Comparison of ENCODE assay signal across 17 cellular contexts in the genomic region with DNA sequence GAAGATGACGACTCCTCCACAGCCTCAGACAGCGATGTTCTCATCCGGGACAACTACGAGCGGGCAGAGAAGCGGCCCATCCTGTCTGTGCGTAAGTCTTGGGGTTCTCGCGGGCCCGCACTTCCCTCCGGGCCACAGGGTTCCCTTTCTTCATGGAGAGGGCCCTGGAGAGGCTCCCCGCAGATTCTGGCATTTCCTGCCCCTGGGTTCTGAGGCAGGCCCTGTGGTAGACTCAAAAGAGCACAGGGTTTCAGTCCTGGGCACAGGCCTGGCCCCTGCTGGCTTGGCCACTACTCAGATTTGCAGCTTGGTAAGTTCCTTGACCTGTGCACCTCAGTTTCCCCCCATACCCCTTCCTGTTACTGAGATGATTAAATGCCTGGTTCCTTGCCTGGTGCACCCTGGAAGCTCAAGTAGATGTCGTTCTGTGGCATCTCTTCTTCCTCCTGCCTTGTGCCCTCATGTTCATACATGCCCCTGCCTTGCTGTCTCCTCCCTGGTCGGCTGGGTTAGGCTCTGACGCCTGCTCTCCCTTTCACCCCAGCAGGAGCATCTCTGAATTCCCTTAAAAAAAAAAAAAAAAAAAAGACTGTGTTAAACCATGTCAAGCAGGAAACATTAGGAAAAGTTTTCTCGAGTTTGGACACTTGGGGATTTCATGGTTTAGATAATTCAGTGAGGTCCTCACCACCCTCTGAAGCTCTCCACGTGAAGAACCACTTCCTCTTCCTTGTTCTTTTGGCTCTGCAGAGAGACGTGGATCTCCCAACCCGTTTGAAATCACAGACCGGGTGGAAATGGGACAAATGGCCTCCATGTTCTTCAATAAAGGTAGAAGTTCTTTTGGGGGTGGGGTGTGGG. TPM values are rescaled to one million over a fixed set of nuclear protein-coding genes. Genes with fewer than 3 reads are reported as not detected.
A peak's percentile ranks its signal among the peaks of the same experiment; 100 is the strongest.
DNase-seq lines count a peak whose midpoint lies in the region; ATAC-seq and TF ChIP-seq lines count a peak whose summit lies in the region.
"Had no signal": no experiment of that assay in that cellular context is flagged by ENCODE, and none has a peak within 500 bp of the region (broad histone marks: within the 10 kb centered on the region; RNA-seq: fewer than 3 reads in every experiment).

No MANE protein-coding gene starts in this region.

- peaks cover 36% of the 10 kb centered on the region for H3K4me1 Mint-ChIP-seq in activated CD8-positive, alpha-beta T cell treated with anti-CD3 and anti-CD28 coated beads for 36 hours (ENCODE audit: low read depth)

- H3K9me3 Mint-ChIP-seq in activated CD8-positive, alpha-beta T cell treated with anti-CD3 and anti-CD28 coated beads for 36 hours, result no peaks in the 10 kb centered on the region

- H3K36me3 Mint-ChIP-seq in activated CD8-positive, alpha-beta T cell treated with anti-CD3 and anti-CD28 coated beads for 36 hours (ENCODE audit: low read depth), result peaks cover 32% of the 10 kb centered on the region

- intact Hi-C loops in activated CD8-positive, alpha-beta T cell treated with anti-CD3 and anti-CD28 coated beads for 36 hours (cut with micrococcal nuclease), result loop anchor here (1.0 kb wide), 1 partner anchor 72 kb away; no protein-coding TSS in a partner anchor
- intact Hi-C loops in gastrocnemius medialis (cut with DNase I; ENCODE audit: low total_unique reads), result loop anchor here (1.0 to 5.0 kb wide), 2 partner anchors 75 to 167 kb away; no protein-coding TSS in a partner anchor

- no peak overlapping the region for H3K4me3 Mint-ChIP-seq in activated CD8-positive, alpha-beta T cell treated with anti-CD3 and anti-CD28 coated beads for 36 hours

- H3K36me3 ChIP-seq in KOPT-K1 (ENCODE audit: insufficient read depth, low read length) (peaks cover 77% of the 10 kb centered on the region), gastrocnemius medialis (peaks cover 0 to 20% of the 10 kb centered on the region in 2 donors)
- H3K36me3 ChIP-seq: cardiac muscle cell had no signal

- DNase-seq in SIG-M5 treated with dmso at 0.1 percent for 504 hours (lab: John Stamatoyannopoulos, UW; ENCODE audit: unreplicated experiment) (peak; percentile 47), SIG-M5 (lab: John Stamatoyannopoulos, UW) (no peak), medulla oblongata (ENCODE audit: extremely low spot score) (peak; percentile 61), NCI-H2196 (lab: John Stamatoyannopoulos, UW; ENCODE audit: unreplicated experiment) (no peak), gastrocnemius medialis (no peak), NCI-H2171 treated with DMSO at 0.1 percent for 48 hours (lab: John Stamatoyannopoulos, UW) (no peak)
- DNase-seq in activated CD8-positive, alpha-beta T cell treated with anti-CD3 and anti-CD28 coated beads for 36 hours, result no peak
- DNase-seq: activated naive CD4-positive, alpha-beta T cell treated with anti-CD3 and anti-CD28 coated beads, Interleukin-2, amount 50 U/mL, for 16 hours; effector CD4-positive, alpha-beta T cell; left cardiac atrium; SJCRH30; stimulated activated CD4-positive, alpha-beta T cell treated with anti-CD3 and anti-CD28 coated beads, Interleukin-4, amount 100 ng/mL, for 4 hours had no signal

- TF ChIP-seq POLR2A in gastrocnemius medialis (IDR thresholded peaks at IDR 0.05), result no peak

- peak overlapping the region; percentile 38 for H3K27ac ChIP-seq in KOPT-K1 (ENCODE audit: low read depth, low read length, poor library complexity, severe bottlenecking)
- H3K27ac ChIP-seq in gastrocnemius medialis, result no peak overlapping the region
- H3K27ac ChIP-seq: cardiac muscle cell, pancreas, SJCRH30, thoracic aorta had no signal

- H3K9me3 ChIP-seq in KOPT-K1 (ENCODE audit: insufficient read depth, low read length, poor library complexity, severe bottlenecking), result no peaks in the 10 kb centered on the region
- no peaks in the 10 kb centered on the region for H3K9me3 ChIP-seq in gastrocnemius medialis
- H3K9me3 ChIP-seq: pancreas, SJCRH30, thoracic aorta had no signal

- in situ Hi-C loops in gastrocnemius medialis (cut with MboI; ENCODE audit: low sequenced_read_pairs in 4 of 4), result loop anchor here (5.0 to 10.0 kb wide), 2 partner anchors 74 to 77 kb away; no protein-coding TSS in a partner anchor

- no peaks in the 10 kb centered on the region for H3K27me3 Mint-ChIP-seq in activated CD8-positive, alpha-beta T cell treated with anti-CD3 and anti-CD28 coated beads for 36 hours

- no peak overlapping the region for H3K4me3 ChIP-seq in gastrocnemius medialis
- H3K4me3 ChIP-seq: cardiac muscle cell, pancreas, SJCRH30, skin epidermis, thoracic aorta had no signal

- no peak for ATAC-seq in activated CD8-positive, alpha-beta T cell treated with anti-CD3 and anti-CD28 coated beads for 36 hours
- ATAC-seq in gastrocnemius medialis, result no peak

- no peak for TF ChIP-seq CTCF in activated CD8-positive, alpha-beta T cell treated with anti-CD3 and anti-CD28 coated beads for 36 hours (IDR thresholded peaks at IDR 0.05)
- TF ChIP-seq CTCF in gastrocnemius medialis (IDR thresholded peaks at IDR 0.05 in 4 of 5, conservative IDR thresholded peaks at IDR 0.05 in 1 of 5), result no peak

- POLR2A ChIA-PET in activated CD8-positive, alpha-beta T cell treated with anti-CD3 and anti-CD28 coated beads for 36 hours (lab: Charles Lee), result interaction anchor here (0.6 to 1.7 kb wide), 6 partner anchors 17 to 172 kb away, joined by 3 to 6 read pairs (median 4); a partner anchor contains a TSS

- peak overlapping the region; percentile 27 for H3K27ac Mint-ChIP-seq in activated CD8-positive, alpha-beta T cell treated with anti-CD3 and anti-CD28 coated beads for 36 hours

- H3K27me3 ChIP-seq in gastrocnemius medialis, result no peaks in the 10 kb centered on the region
- H3K27me3 ChIP-seq: cardiac muscle cell, pancreas, SJCRH30 had no signal

- no peaks in the 10 kb centered on the region for H3K4me1 ChIP-seq in gastrocnemius medialis
- H3K4me1 ChIP-seq: pancreas, SJCRH30 had no signal

- CTCF ChIA-PET in activated CD8-positive, alpha-beta T cell treated with anti-CD3 and anti-CD28 coated beads for 36 hours (lab: Charles Lee), result interaction anchor here (0.6 to 7.9 kb wide), 44 partner anchors 11 to 411 kb away, joined by 3 to 247 read pairs (median 7); a partner anchor contains a TSS

RNA-seq across cellular contexts. Expression of a gene that starts 14.3 kb away (rescaled TPM):
- 10 to 100 TPM; 35.5 to 42.4 TPM for total RNA-seq in activated CD8-positive, alpha-beta T cell treated with anti-CD3 and anti-CD28 coated beads for 36 hours
- total RNA-seq in gastrocnemius medialis, result 10 to 100 TPM in 3 of 4 donors, 1 to 10 TPM in 1; 7.7 to 27.4 (median 14.5) TPM

RNA-seq across cellular contexts. Expression of a gene that starts 42.0 kb away (rescaled TPM):
- total RNA-seq in activated CD8-positive, alpha-beta T cell treated with anti-CD3 and anti-CD28 coated beads for 36 hours, result 100 to 1,000 TPM; 143 to 150 TPM
- 1 to 10 TPM; 3.8 to 5.6 (median 5.5) TPM for total RNA-seq in gastrocnemius medialis

RNA-seq across cellular contexts. Expression of a gene that starts 53.4 kb away (rescaled TPM):
- 1 to 10 TPM; 6.6 to 6.7 TPM for total RNA-seq in activated CD8-positive, alpha-beta T cell treated with anti-CD3 and anti-CD28 coated beads for 36 hours
- 1 to 10 TPM in 1 of 4 donors, under 1 TPM in 3; 0.24 to 3.7 (median 0.43) TPM for total RNA-seq in gastrocnemius medialis

Comparison
In these comparisons a context has a peak if more than half of its experiments do, and no peak if none do; other contexts are left out.
1. DNase-seq: peak in SIG-M5 treated with dmso at 0.1 percent for 504 hours (single experiment) and medulla oblongata (single experiment); none in SIG-M5 (single experiment), activated CD8-positive, alpha-beta T cell treated with anti-CD3 and anti-CD28 coated beads for 36 hours (single experiment), NCI-H2196 (single experiment), gastrocnemius medialis (0 of 2) and NCI-H2171 treated with DMSO at 0.1 percent for 48 hours (single experiment).
2. RNA of a gene that starts 42.0 kb away (total RNA-seq): 143 to 150 TPM in activated CD8-positive, alpha-beta T cell treated with anti-CD3 and anti-CD28 coated beads for 36 hours; 3.8 to 5.6 TPM in gastrocnemius medialis; every median in the first group is over 10 times any median in the second.